8 cellular contexts compared by ENCODE assay signal in genomic region chr5:177447066-177447610, GRCh38. TPM values are rescaled to one million over a fixed set of nuclear protein-coding genes. Genes with fewer than 3 reads are reported as not detected.
A peak's percentile ranks its signal among the peaks of the same experiment; 100 is the strongest.
DNase-seq lines count a peak whose midpoint lies in the region; ATAC-seq and TF ChIP-seq lines count a peak whose summit lies in the region.

No MANE protein-coding gene starts in this region.

- H3K4me2 ChIP-seq in GM23338: peak overlapping the region; percentile 88

- H3K27me3 Mint-ChIP-seq in GM23338 (ENCODE audit: insufficient read depth, low read depth, poor library complexity): peaks cover 45% of the 10 kb centered on the region
- peaks cover 11% of the 10 kb centered on the region for H3K27me3 Mint-ChIP-seq in T-helper 2 cell treated with Interferon-gamma antibody and Interleukin-4, amounts not matched to agents 5 μg/mL and 100 μg/mL, for 36 hours (ENCODE audit: low read depth)

- ATAC-seq in GM23338 (peak; percentile 17), body of pancreas (peak; percentile 19)

- H3K27me3 ChIP-seq in GM23338 (ENCODE audit: insufficient read depth) (peaks cover 39% of the 10 kb centered on the region), body of pancreas (no peaks in the 10 kb centered on the region), iPS-20b (ENCODE audit: insufficient read depth, low read length) (peaks cover 45% of the 10 kb centered on the region)

- no peaks in the 10 kb centered on the region for H3K36me3 ChIP-seq in GM23338 (ENCODE audit: insufficient read depth)
- H3K36me3 ChIP-seq in body of pancreas (replicated peaks in 1 of 2; ENCODE audit: insufficient read depth in 1 of 2, low read depth in 2 of 2): no peaks in the 10 kb centered on the region
- no peaks in the 10 kb centered on the region for H3K36me3 ChIP-seq in iPS-20b (ENCODE audit: insufficient read depth, low read depth, low read length)

- H3K27ac ChIP-seq in GM23338 (ENCODE audit: low read depth): no peak overlapping the region
- peak overlapping the region in 3 of 4 donors; percentile 54 to 76 (median 56) for H3K27ac ChIP-seq in body of pancreas
- no peak overlapping the region for H3K27ac ChIP-seq in iPS-20b (ENCODE audit: low read length)

- H3K4me1 ChIP-seq in GM23338 (ENCODE audit: insufficient read depth) (peaks cover 23% of the 10 kb centered on the region), body of pancreas (peaks cover 27% of the 10 kb centered on the region), iPS-20b (ENCODE audit: insufficient read depth, low read length) (peaks cover 6% of the 10 kb centered on the region; the same call in 1 of the 2 replicates)

- peaks cover 29% of the 10 kb centered on the region for H3F3A ChIP-seq in GM23338 (replicated peaks; ENCODE audit: low read depth)

- peaks cover 36% of the 10 kb centered on the region for H3K4me1 Mint-ChIP-seq in GM23338
- H3K4me1 Mint-ChIP-seq in T-helper 2 cell treated with Interferon-gamma antibody and Interleukin-4, amounts not matched to agents 5 μg/mL and 100 μg/mL, for 36 hours (ENCODE audit: low read depth): peaks cover 31% of the 10 kb centered on the region

- TF ChIP-seq CTCF in GM23338 (conservative IDR thresholded peaks at IDR 0.05; ENCODE audit: low read depth in 2 of 2): no peak
- TF ChIP-seq CTCF in LNCaP clone FGC (IDR thresholded peaks at IDR 0.05; ENCODE audit: control insufficient read depth, extremely low read depth, insufficient read depth): no peak
- TF ChIP-seq CTCF in body of pancreas (IDR thresholded peaks at IDR 0.05): no peak

- no peaks in the 10 kb centered on the region; the same call in 1 of the 2 replicates for H4K20me1 ChIP-seq in GM23338 (replicated peaks; ENCODE audit: insufficient read depth)

- peaks cover 3% of the 10 kb centered on the region; the same call in 1 of the 3 replicates for H3K9me3 Mint-ChIP-seq in GM23338
- H3K9me3 Mint-ChIP-seq in T-helper 2 cell treated with Interferon-gamma antibody and Interleukin-4, amounts not matched to agents 5 μg/mL and 100 μg/mL, for 36 hours: no peaks in the 10 kb centered on the region

- H3K4me3 ChIP-seq in GM23338 (peak overlapping the region; percentile 80), LNCaP clone FGC (ENCODE audit: low read depth, low read length) (peak overlapping the region; percentile 55), body of pancreas (peak overlapping the region in 1 of 2 donors; percentile 31), iPS-20b (ENCODE audit: low read length) (peak overlapping the region; percentile 67; the same call in 1 of the 2 replicates)

- no peak for TF ChIP-seq POLR2A in body of pancreas (IDR thresholded peaks at IDR 0.05)

- no peak overlapping the region for H3K27ac Mint-ChIP-seq in GM23338
- H3K27ac Mint-ChIP-seq in T-helper 2 cell treated with Interferon-gamma antibody and Interleukin-4, amounts not matched to agents 5 μg/mL and 100 μg/mL, for 36 hours: no peak overlapping the region

- no peaks in the 10 kb centered on the region for H3K79me2 ChIP-seq in GM23338 (replicated peaks; ENCODE audit: insufficient read depth)

- H3K9me3 ChIP-seq in body of pancreas (no peaks in the 10 kb centered on the region), iPS-20b (ENCODE audit: insufficient read depth, low read depth, low read length) (no peaks in the 10 kb centered on the region)

- intact Hi-C loops in body of pancreas (cut with DNase I): no loop called here

- peak overlapping the region; percentile 65; the same call in 1 of the 2 replicates for H3K9ac ChIP-seq in iPS-20b (ENCODE audit: low read depth, low read length)

- DNase-seq in GF-D8 (lab: John Stamatoyannopoulos, UW) (peak; percentile 15), GM23338 (ENCODE audit: low spot score) (peak; percentile 86), LNCaP clone FGC (ENCODE audit: low read depth) (no peak), body of pancreas (peak; percentile 48 to 70 (median 64)), GM19240 (ENCODE audit: insufficient read length, low spot score) (no peak)
- DNase-seq in T-helper 2 cell treated with Interferon-gamma antibody and Interleukin-4, amounts not matched to agents 5 μg/mL and 100 μg/mL, for 36 hours (ENCODE audit: low spot score): peak; percentile 52
- DNase-seq in stimulated activated CD4-positive, alpha-beta T cell treated with anti-CD3 and anti-CD28 coated beads, Interleukin-12 subunit alpha, Interleukin-12 subunit beta, amount 100 ng/mL, for 48 hours (ENCODE audit: low read depth in 2 of 3, low spot score in 1 of 3): peak in 2 of 3 donors; percentile 52 to 59

- no peaks in the 10 kb centered on the region for H3K9me2 ChIP-seq in GM23338 (ENCODE audit: insufficient read depth)

- no peak overlapping the region for H2AFZ ChIP-seq in GM23338

- peaks cover 11% of the 10 kb centered on the region; the same call in 1 of the 3 replicates for H3K36me3 Mint-ChIP-seq in GM23338 (ENCODE audit: low read depth)
- peaks cover 12% of the 10 kb centered on the region for H3K36me3 Mint-ChIP-seq in T-helper 2 cell treated with Interferon-gamma antibody and Interleukin-4, amounts not matched to agents 5 μg/mL and 100 μg/mL, for 36 hours (ENCODE audit: low read depth)

- 0% methylated on average over 42 of the region's 52 CpGs; no CpG with 5 or more reads in 1 of the 2 donors for WGBS in body of pancreas, 2 donors

- H3K4me3 Mint-ChIP-seq in GM23338: peak overlapping the region; percentile 71; the same call in 2 of the 3 replicates
- H3K4me3 Mint-ChIP-seq in T-helper 2 cell treated with Interferon-gamma antibody and Interleukin-4, amounts not matched to agents 5 μg/mL and 100 μg/mL, for 36 hours: no peak overlapping the region

RNA-seq across cellular contexts. Expression of gene PRR7, which starts 0.5 kb away (rescaled TPM):
- total RNA-seq in GM23338 (2014; rRNA removed; shearing (Covaris generic)): 6.4 and 9.7 TPM in 2 replicates
- 7.6 and 7.7 TPM in 2 replicates for polyA plus RNA-seq in GM23338 (2016; fragmentation: Nextera tagmentation; extraction: Ambion mirVana)
- 1 to 10 TPM in 1 of 2 donors, under 1 TPM in 1; 0.78 to 1.3 TPM for total RNA-seq in body of pancreas

RNA-seq across cellular contexts. Expression of gene GRK6, which starts 20.7 kb away (rescaled TPM):
- total RNA-seq in GM23338 (2014; rRNA removed; shearing (Covaris generic)): 37.2 and 56.8 TPM in 2 replicates
- 13.0 and 18.7 TPM in 2 replicates for polyA plus RNA-seq in GM23338 (2016; fragmentation: Nextera tagmentation; extraction: Ambion mirVana)
- 10 to 100 TPM; 13.7 to 20.8 TPM for total RNA-seq in body of pancreas

RNA-seq across cellular contexts. Expression of gene DBN1, which starts 26.3 kb away (rescaled TPM):
- 242 and 290 TPM in 2 replicates for total RNA-seq in GM23338 (2014; rRNA removed; shearing (Covaris generic))
- polyA plus RNA-seq in GM23338 (2016; fragmentation: Nextera tagmentation; extraction: Ambion mirVana): 102 and 106 TPM in 2 replicates
- 10 to 100 TPM; 28.0 to 29.0 TPM for total RNA-seq in body of pancreas

RNA-seq across cellular contexts. Expression of gene F12, which starts 37.8 kb away (rescaled TPM):
- total RNA-seq in GM23338 (2014; rRNA removed; shearing (Covaris generic)): 2.6 and 2.9 TPM in 2 replicates
- polyA plus RNA-seq in GM23338 (2016; fragmentation: Nextera tagmentation; extraction: Ambion mirVana): 8.0 and 8.1 TPM in 2 replicates
- 1 to 10 TPM in 1 of 2 donors, under 1 TPM in 1; 0.33 to 4.4 TPM for total RNA-seq in body of pancreas

RNA-seq across cellular contexts. Expression of gene PFN3, which starts 46.7 kb away (rescaled TPM):
- total RNA-seq in GM23338 (2014; rRNA removed; shearing (Covaris generic)): 1.9 TPM in 1 of 2 replicates, not detected in the other
- 2.0 and 3.1 TPM in 2 replicates for polyA plus RNA-seq in GM23338 (2016; fragmentation: Nextera tagmentation; extraction: Ambion mirVana)
- total RNA-seq in body of pancreas: not detected

Comparison
In these comparisons a context has a peak if more than half of its experiments do, and no peak if none do; other contexts are left out.
1. DNase-seq: peak in GF-D8 (single experiment), GM23338 (single experiment), T-helper 2 cell treated with Interferon-gamma antibody and Interleukin-4, amounts not matched to agents 5 μg/mL and 100 μg/mL, for 36 hours (single experiment), body of pancreas (4 of 4) and stimulated activated CD4-positive, alpha-beta T cell treated with anti-CD3 and anti-CD28 coated beads, Interleukin-12 subunit alpha, Interleukin-12 subunit beta, amount 100 ng/mL, for 48 hours (2 of 3); none in LNCaP clone FGC (single experiment) and GM19240 (single experiment).
2. H3K27ac ChIP-seq: peak in body of pancreas (3 of 4); none in GM23338 (single experiment) and iPS-20b (single experiment).